Comparison of ENCODE assay signal across 13 cellular contexts in the genomic region with DNA sequence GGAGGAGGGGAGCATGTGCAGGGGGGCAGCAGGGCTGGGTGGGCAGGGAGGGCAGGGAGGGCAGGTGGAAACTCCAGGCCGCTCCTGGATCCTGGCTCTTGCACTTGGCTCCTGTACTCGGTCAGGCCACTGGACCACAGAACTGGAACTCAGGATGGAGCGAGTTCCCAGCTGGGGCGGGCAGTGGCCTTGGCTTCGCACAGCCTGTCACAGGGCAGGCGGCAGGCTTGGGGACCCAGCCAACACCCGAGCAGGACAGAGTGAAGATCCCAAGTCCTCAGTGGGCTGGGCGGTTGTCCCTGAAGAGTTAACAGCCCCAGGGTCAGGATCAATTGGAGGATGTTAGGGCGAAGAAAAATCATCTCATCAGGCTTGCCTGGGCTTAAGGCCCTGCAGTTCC. TPM values are rescaled to one million over a fixed set of nuclear protein-coding genes. Genes with fewer than 3 reads are reported as not detected.
DNase-seq lines count a peak whose midpoint lies in the region; ATAC-seq and TF ChIP-seq lines count a peak whose summit lies in the region.
"Had no signal": no experiment of that assay in that cellular context is flagged by ENCODE, and none has a peak within 500 bp of the region (broad histone marks: within the 10 kb centered on the region; RNA-seq: fewer than 3 reads in every experiment).

No MANE protein-coding gene starts in this region.

- intact Hi-C loops in lower lobe of right lung (cut with DNase I) = no loop called here

- H3K9me3 Mint-ChIP-seq in GM23338 = no peaks in the 10 kb centered on the region
- H3K9me3 Mint-ChIP-seq: activated naive CD8-positive, alpha-beta T cell treated with anti-CD3 and anti-CD28 coated beads, Interleukin-2, amount 50 U/mL, for 24 hours had no signal

- H3K4me1 ChIP-seq in GM23338 (ENCODE audit: insufficient read depth) (peaks cover 60% of the 10 kb centered on the region), lower lobe of right lung (peaks cover 67% of the 10 kb centered on the region), smooth muscle cell (ENCODE audit: low read depth) (peaks cover 45% of the 10 kb centered on the region)

- peaks cover 13% of the 10 kb centered on the region for H3K36me3 Mint-ChIP-seq in GM23338 (ENCODE audit: low read depth)

- H3K27ac ChIP-seq in GM23338 (ENCODE audit: low read depth) (0 out of 2 replicates have a peak overlapping the region, but pooled peaks have one; percentile 63), cingulate gyrus (ENCODE audit: low read depth, low read length) (peak overlapping the region; percentile 10), lower lobe of right lung (peak overlapping the region; percentile 82), smooth muscle cell (ENCODE audit: low read depth) (peak overlapping the region; percentile 53)

- H3K4me3 ChIP-seq in GM23338 = no peak overlapping the region; the same call in 1 of the 2 replicates
- peak overlapping the region; percentile 8 for H3K4me3 ChIP-seq in lower lobe of right lung
- H3K4me3 ChIP-seq in smooth muscle cell = no peak overlapping the region

- peaks cover 89% of the 10 kb centered on the region for H3K79me2 ChIP-seq in GM23338 (replicated peaks; ENCODE audit: insufficient read depth)
- H3K79me2 ChIP-seq in smooth muscle cell (ENCODE audit: low read depth) = peaks cover 3% of the 10 kb centered on the region

- H3K9ac ChIP-seq in smooth muscle cell (ENCODE audit: low read depth) = no peak overlapping the region

- peak overlapping the region; percentile 33; the same call in 2 of the 3 replicates for H3K4me3 Mint-ChIP-seq in GM23338
- H3K4me3 Mint-ChIP-seq: activated naive CD8-positive, alpha-beta T cell treated with anti-CD3 and anti-CD28 coated beads, Interleukin-2, amount 50 U/mL, for 24 hours; IgD-negative memory B cell had no signal

- H3F3A ChIP-seq in GM23338 (replicated peaks; ENCODE audit: low read depth) (peaks cover 11% of the 10 kb centered on the region), smooth muscle cell (ENCODE audit: low read depth) (peaks cover 6% of the 10 kb centered on the region)

- 81% methylated on average over 9 of the region's 9 CpGs for WGBS in smooth muscle cell (ENCODE audit: low lambda C conversion rate)

- no peak for TF ChIP-seq CTCF in GM23338 (conservative IDR thresholded peaks at IDR 0.05; ENCODE audit: low read depth in 2 of 2)
- no peak for TF ChIP-seq CTCF in lower lobe of right lung (IDR thresholded peaks at IDR 0.05)
- TF ChIP-seq CTCF in smooth muscle cell (IDR thresholded peaks at IDR 0.05; ENCODE audit: borderline replicate concordance, insufficient read depth, poor library complexity, severe bottlenecking) = no peak

- H3K27ac Mint-ChIP-seq in GM23338 = no peak overlapping the region
- H3K27ac Mint-ChIP-seq: activated naive CD8-positive, alpha-beta T cell treated with anti-CD3 and anti-CD28 coated beads, Interleukin-2, amount 50 U/mL, for 24 hours; IgD-negative memory B cell had no signal

- peaks cover 16% of the 10 kb centered on the region for H3K27me3 Mint-ChIP-seq in GM23338 (ENCODE audit: insufficient read depth, low read depth, poor library complexity)

- no peak for DNase-seq in GM23338 (ENCODE audit: low spot score)
- DNase-seq in lower lobe of right lung = no peak
- no peak for DNase-seq in smooth muscle cell (lab: John Stamatoyannopoulos, UW; ENCODE audit: unreplicated experiment)
- no peak for DNase-seq in glomerular visceral epithelial cell (ENCODE audit: extremely low spot score)
- DNase-seq in HT-29 (ENCODE audit: low spot score) = no peak
- DNase-seq in left lobe of liver (ENCODE audit: low spot score) = no peak
- DNase-seq: activated naive CD8-positive, alpha-beta T cell treated with anti-CD3 and anti-CD28 coated beads, Interleukin-2, amount 50 U/mL, for 24 hours; effector CD4-positive, alpha-beta T cell; NCI-H1436; SHP77 had no signal

- ATAC-seq in GM23338 (no peak), lower lobe of right lung (no peak), HG03439 (IDR thresholded peaks at IDR 0.05; ENCODE audit: unreplicated experiment) (no peak), left lobe of liver (no peak)
- ATAC-seq: activated naive CD8-positive, alpha-beta T cell treated with anti-CD3 and anti-CD28 coated beads, Interleukin-2, amount 50 U/mL, for 24 hours had no signal

- peak overlapping the region; percentile 71 for H3K4me2 ChIP-seq in GM23338
- H3K4me2 ChIP-seq in smooth muscle cell = peak overlapping the region; percentile 59

- H3K36me3 ChIP-seq in GM23338 (ENCODE audit: insufficient read depth) (no peaks in the 10 kb centered on the region), lower lobe of right lung (no peaks in the 10 kb centered on the region), smooth muscle cell (ENCODE audit: low read depth) (no peaks in the 10 kb centered on the region)

- no peak overlapping the region for H2AFZ ChIP-seq in GM23338
- H2AFZ ChIP-seq in smooth muscle cell (ENCODE audit: low read depth) = peak overlapping the region; percentile 63

- H3K9me3 ChIP-seq in lower lobe of right lung (no peaks in the 10 kb centered on the region), smooth muscle cell (replicated peaks; ENCODE audit: low read depth) (no peaks in the 10 kb centered on the region)

- H3K27me3 ChIP-seq in GM23338 (ENCODE audit: insufficient read depth) (no peaks in the 10 kb centered on the region), lower lobe of right lung (ENCODE audit: low read depth) (peaks cover 9% of the 10 kb centered on the region), smooth muscle cell (ENCODE audit: low read depth) (no peaks in the 10 kb centered on the region)

- no peaks in the 10 kb centered on the region for H3K9me2 ChIP-seq in GM23338 (ENCODE audit: insufficient read depth)

- H4K20me1 ChIP-seq in GM23338 (replicated peaks; ENCODE audit: insufficient read depth) = peaks cover 9% of the 10 kb centered on the region; the same call in 1 of the 2 replicates
- H4K20me1 ChIP-seq in smooth muscle cell (ENCODE audit: low read depth) = no peaks in the 10 kb centered on the region

- H3K4me1 Mint-ChIP-seq in GM23338 = peaks cover 78% of the 10 kb centered on the region
- H3K4me1 Mint-ChIP-seq: activated naive CD8-positive, alpha-beta T cell treated with anti-CD3 and anti-CD28 coated beads, Interleukin-2, amount 50 U/mL, for 24 hours; IgD-negative memory B cell had no signal

RNA-seq across cellular contexts. Expression of a gene that starts 22.1 kb away (rescaled TPM):
- 39.6 and 41.8 TPM in 2 replicates for total RNA-seq in GM23338 (2014; rRNA removed; shearing (Covaris generic))
- polyA plus RNA-seq in GM23338 (2016; fragmentation: Nextera tagmentation; extraction: Ambion mirVana) (14.9 and 15.2 TPM in 2 replicates), smooth muscle cell (6.9 and 8.8 TPM in 2 replicates)
- total RNA-seq in lower lobe of right lung (10.7 TPM), smooth muscle cell (4.7 and 7.0 TPM in 2 replicates), left lobe of liver (2.0 TPM)
- not detected in 2 replicates for total RNA-seq in HT-29 (2014; rRNA removed; shearing (Covaris generic))
- polyA plus RNA-seq: IgD-negative memory B cell had no signal

Comparison
In these comparisons a context has a peak if more than half of its experiments do, and no peak if none do; other contexts are left out.
1. H3K27ac ChIP-seq: peak in every context shown above with its lines; median percentile 82 in lower lobe of right lung; 63 in GM23338; 53 in smooth muscle cell; 10 in cingulate gyrus.